In genomic region chr2:204654679-204655078, GRCh38 we compare ENCODE assay signal across 22 cellular contexts.
A peak's percentile ranks its signal among the peaks of the same experiment; 100 is the strongest.
DNase-seq lines count a peak whose midpoint lies in the region; ATAC-seq, FAIRE-seq and TF ChIP-seq lines count a peak whose summit lies in the region.
"Had no signal": no experiment of that assay in that cellular context is flagged by ENCODE, and none has a peak within 500 bp of the region (broad histone marks: within the 10 kb centered on the region; RNA-seq: fewer than 3 reads in every experiment).

No MANE protein-coding gene starts in this region.

- H4K5ac ChIP-seq in IMR-90 (ENCODE audit: low read depth, low read length) = peak overlapping the region; percentile 89

- H2BK120ac ChIP-seq in IMR-90 (ENCODE audit: low read depth, low read length) = peak overlapping the region; percentile 62

- intact Hi-C loops in IMR-90 (cut with micrococcal nuclease) = no loop called here

- H3K4me3 ChIP-seq in AG04450 (ENCODE audit: low read depth, low read length) = no peak overlapping the region
- H3K4me3 ChIP-seq in IMR-90 (ENCODE audit: insufficient read depth, low read depth, low read length) = no peak overlapping the region; the same call in 1 of the 2 replicates
- H3K4me3 ChIP-seq in epithelial cell of esophagus (ENCODE audit: low read length) = no peak overlapping the region
- H3K4me3 ChIP-seq in keratinocyte (ENCODE audit: control insufficient read depth in 2 of 3, extremely low read depth in 1 of 3, insufficient read depth in 2 of 3, low read depth in 1 of 3, low read length in 3 of 3) = no peak overlapping the region
- H3K4me3 ChIP-seq in endodermal cell (ENCODE audit: low read length) = no peak overlapping the region
- H3K4me3 ChIP-seq: K562, PC-9 had no signal

- peak overlapping the region; percentile 95 for H3K18ac ChIP-seq in IMR-90 (ENCODE audit: low read depth, low read length)

- TF ChIP-seq RAD21 in IMR-90 (IDR thresholded peaks at IDR 0.05; ENCODE audit: low read length) = no peak

- peaks cover 4% of the 10 kb centered on the region for H3K4me1 Mint-ChIP-seq in endodermal cell

- CTCF ChIA-PET in AG04450 (lab: Charles Lee) (interaction anchor here (1.5 kb wide), 1 partner anchor 10 kb away, joined by 3 read pairs; no protein-coding TSS in a partner anchor), IMR-90 (lab: Yijun Ruan, JAX) (interaction anchor here (1.3 kb wide), 1 partner anchor 10 kb away, joined by 4 read pairs; no protein-coding TSS in a partner anchor)

- peak overlapping the region; percentile 74 for H3K23ac ChIP-seq in IMR-90 (ENCODE audit: low read depth, low read length)

- peak overlapping the region; percentile 64; the same call in 1 of the 2 replicates for H3K56ac ChIP-seq in IMR-90 (ENCODE audit: extremely low read depth, insufficient read depth, low read length)

- no peaks in the 10 kb centered on the region for H4K20me1 ChIP-seq in IMR-90 (ENCODE audit: insufficient read depth, low read length)
- no peaks in the 10 kb centered on the region for H4K20me1 ChIP-seq in keratinocyte (ENCODE audit: control insufficient read depth, extremely low read depth, insufficient read depth, low read length)

- no peaks in the 10 kb centered on the region for H3K27me3 Mint-ChIP-seq in endodermal cell (ENCODE audit: insufficient read depth)

- no peak for FAIRE-seq in keratinocyte (lab: Jason Lieb, UNC)
- FAIRE-seq: A204.1, D721Med, K562 had no signal

- no peak overlapping the region for H3K4me3 Mint-ChIP-seq in endodermal cell

- DNase-seq in AG04450 (ENCODE audit: low read depth, low spot score) (no peak), IMR-90 (peak; percentile 40), epithelial cell of esophagus (ENCODE audit: low read depth) (peak; percentile 26), keratinocyte (ENCODE audit: low read depth, low spot score) (no peak), DMS79 treated with DMSO at 0.1 percent for 48 hours (lab: John Stamatoyannopoulos, UW) (no peak), endodermal cell (no peak), NCI-H345 treated with DMSO at 0.1 percent for 48 hours (lab: John Stamatoyannopoulos, UW; ENCODE audit: unreplicated experiment) (no peak)
- DNase-seq: BE2C, DMS53, MM.1S, NCI-H1048, NCI-H1436, NCI-H1930, NCI-H510A treated with DMSO at 0.1 percent for 48 hours, NCI-H748 treated with DMSO at 0.1 percent for 48 hours, PC-9, RPMI8226, SIG-M5, SK-N-SH had no signal

- POLR2A ChIA-PET in AG04450 (lab: Yijun Ruan, JAX) = interaction anchor here (0.5 to 0.9 kb wide), 2 partner anchors 110 to 316 kb away, joined by 3 to 6 read pairs; partner anchors contain the start of gene PARD3B
- POLR2A ChIA-PET in IMR-90 (lab: Charles Lee; ENCODE audit: unreplicated experiment) = no interaction called here

- peak overlapping the region in 1 of 2 experiments; percentile 31; a peak in 2 of 4 replicates for H4K8ac ChIP-seq in IMR-90 (ENCODE audit: low read depth in 2 of 2, low read length in 2 of 2)

- peak overlapping the region; percentile 96 for H3K4me2 ChIP-seq in IMR-90 (ENCODE audit: low read depth, low read length)
- H3K4me2 ChIP-seq in keratinocyte (ENCODE audit: control insufficient read depth, extremely low read depth, insufficient read depth, low read depth, low read length) = peak overlapping the region; percentile 45
- H3K4me2 ChIP-seq: PC-9, SK-N-SH had no signal

- H2AK5ac ChIP-seq in IMR-90 (ENCODE audit: low read depth, low read length) = no peak overlapping the region; the same call in 1 of the 2 replicates

- peak; percentile 69 for ATAC-seq in IMR-90 (ENCODE audit: low read depth)
- ATAC-seq: K562 had no signal

- peaks cover 2% of the 10 kb centered on the region for H3K36me3 Mint-ChIP-seq in endodermal cell (ENCODE audit: low read depth)

- H3K36me3 ChIP-seq in IMR-90 (ENCODE audit: control insufficient read depth, insufficient read depth, low read length) = no peaks in the 10 kb centered on the region
- no peaks in the 10 kb centered on the region for H3K36me3 ChIP-seq in keratinocyte (ENCODE audit: control insufficient read depth in 2 of 2, extremely low read depth in 1 of 2, insufficient read depth in 2 of 2, low read length in 2 of 2)
- H3K36me3 ChIP-seq in endodermal cell (ENCODE audit: control insufficient read depth, insufficient read depth, low read length) = no peaks in the 10 kb centered on the region
- H3K36me3 ChIP-seq: BE2C had no signal

- peaks cover 9% of the 10 kb centered on the region for H3K9me3 ChIP-seq in AG04450 (ENCODE audit: control insufficient read depth, insufficient read depth, low read length)
- H3K9me3 ChIP-seq in IMR-90 (ENCODE audit: control insufficient read depth, insufficient read depth, low read length) = peaks cover 9% of the 10 kb centered on the region; the same call in 1 of the 2 replicates
- H3K9me3 ChIP-seq in keratinocyte (ENCODE audit: control insufficient read depth, low read depth, low read length) = no peaks in the 10 kb centered on the region
- peaks cover 4% of the 10 kb centered on the region for H3K9me3 ChIP-seq in endodermal cell (ENCODE audit: control insufficient read depth, low read length)
- H3K9me3 ChIP-seq: BE2C, SK-N-SH had no signal

- no peak overlapping the region for H2AFZ ChIP-seq in IMR-90 (replicated peaks; ENCODE audit: low read length, poor library complexity)
- no peak overlapping the region for H2AFZ ChIP-seq in keratinocyte (ENCODE audit: control insufficient read depth, low read length)
- H2AFZ ChIP-seq: PC-9 had no signal

- in situ Hi-C loops in IMR-90 (cut with MboI; ENCODE audit: low sequenced_read_pairs) = no loop called here

- peak overlapping the region; percentile 83 for H2BK5ac ChIP-seq in IMR-90 (ENCODE audit: low read depth, low read length, poor library complexity, severe bottlenecking)

- BruUV-seq in IMR-90 (replicated peaks; lab: Mats Ljungman, UMichigan) = no TSS peak

- H3K4ac ChIP-seq in IMR-90 (ENCODE audit: low read depth, low read length) = peak overlapping the region; percentile 70

- no peaks in the 10 kb centered on the region for H3K79me2 ChIP-seq in keratinocyte (ENCODE audit: control insufficient read depth, insufficient read depth, low read length)

- dilution Hi-C loops in IMR-90 (cut with HindIII; ENCODE audit: low sequenced_read_pairs, unreplicated experiment) (no loop called here), keratinocyte (cut with MboI; ENCODE audit: extremely low pct_ligation_motif_present, low sequenced_read_pairs) (no loop called here)

- no CpG with 5 or more reads among the region's 1 CpG for WGBS in IMR-90 (ENCODE audit: extremely low coverage in 2 of 2, insufficient read length in 1 of 2), 2 experiments
- WGBS in endodermal cell (ENCODE audit: insufficient coverage in 1 of 2, insufficient read length in 1 of 2), 2 experiments = 100% methylated on average over 1 of the region's 1 CpG; no CpG with 5 or more reads in 1 of the 2 experiments

- peaks cover 5 to 41% of the 10 kb centered on the region in 2 experiments for H3K79me1 ChIP-seq in IMR-90 (ENCODE audit: low read depth in 1 of 2, low read length in 2 of 2)

- no peak for TF ChIP-seq CTCF in AG04450 (IDR thresholded peaks at IDR 0.05; ENCODE audit: low read depth, low read length)
- TF ChIP-seq CTCF in IMR-90 (conservative IDR thresholded peaks at IDR 0.05; ENCODE audit: low read depth, low read length) = no peak
- no peak for TF ChIP-seq CTCF in epithelial cell of esophagus (IDR thresholded peaks at IDR 0.05; ENCODE audit: insufficient read depth, low read depth, low read length, missing control alignments)
- TF ChIP-seq CTCF in keratinocyte (optimal IDR thresholded peaks at IDR 0.05 in 1 of 3, IDR thresholded peaks at IDR 0.05 in 1 of 3, conservative IDR thresholded peaks at IDR 0.05 in 1 of 3; ENCODE audit: extremely low read depth in 1 of 3, insufficient read depth in 2 of 3, low read length in 3 of 3) = no peak
- no peak for TF ChIP-seq CTCF in endodermal cell (conservative IDR thresholded peaks at IDR 0.05)

- peak overlapping the region; percentile 56 for H2BK20ac ChIP-seq in IMR-90 (ENCODE audit: low read depth, low read length)

- H3K27me3 ChIP-seq in AG04450 (ENCODE audit: control insufficient read depth, insufficient read depth, low read length) (no peaks in the 10 kb centered on the region), IMR-90 (ENCODE audit: control insufficient read depth, insufficient read depth, low read length) (no peaks in the 10 kb centered on the region), keratinocyte (ENCODE audit: control insufficient read depth, extremely low read depth, insufficient read depth, low read length) (no peaks in the 10 kb centered on the region), endodermal cell (ENCODE audit: control insufficient read depth, insufficient read depth, low read length, poor library complexity, severe bottlenecking) (no peaks in the 10 kb centered on the region)
- H3K27me3 ChIP-seq: BE2C had no signal

- peak overlapping the region; percentile 60; the same call in 1 of the 2 replicates for H3K9ac ChIP-seq in IMR-90 (ENCODE audit: low read depth, low read length)
- H3K9ac ChIP-seq in keratinocyte (ENCODE audit: control insufficient read depth, extremely low read depth, insufficient read depth, low read length) = no peak overlapping the region
- H3K9ac ChIP-seq in endodermal cell (ENCODE audit: extremely low read depth, low read length, poor library complexity, severe bottlenecking) = no peak overlapping the region
- H3K9ac ChIP-seq: SK-N-SH had no signal

- H3K27ac ChIP-seq in AG04450 (ENCODE audit: low read depth, low read length) (peak overlapping the region; percentile 62), IMR-90 (ENCODE audit: insufficient read depth, low read length) (peak overlapping the region; percentile 76; the same call in 1 of the 2 replicates), keratinocyte (ENCODE audit: control insufficient read depth, insufficient read depth, low read length) (no peak overlapping the region), endodermal cell (ENCODE audit: low read depth, low read length) (no peak overlapping the region)
- H3K27ac ChIP-seq: PC-9 had no signal

- H3K14ac ChIP-seq in IMR-90 (replicated peaks; ENCODE audit: low read depth, low read length) = peak overlapping the region; percentile 80

- H3K9me1 ChIP-seq in IMR-90 (ENCODE audit: insufficient read depth, low read length) (peaks cover 6% of the 10 kb centered on the region; the same call in 1 of the 2 replicates), keratinocyte (ENCODE audit: control insufficient read depth, extremely low read depth, insufficient read depth, low read length) (no peaks in the 10 kb centered on the region)

- no peak for TF ChIP-seq POLR2A in IMR-90 (IDR thresholded peaks at IDR 0.05; ENCODE audit: low read depth, low read length)

- H3K4me1 ChIP-seq in IMR-90 (ENCODE audit: control insufficient read depth, insufficient read depth, low read length) = peaks cover 14% of the 10 kb centered on the region
- H3K4me1 ChIP-seq in keratinocyte (ENCODE audit: control insufficient read depth, extremely low read depth, insufficient read depth, low read length) = peaks cover 11% of the 10 kb centered on the region
- no peaks in the 10 kb centered on the region for H3K4me1 ChIP-seq in endodermal cell (ENCODE audit: control insufficient read depth, insufficient read depth, low read length)
- H3K4me1 ChIP-seq: BE2C had no signal

- H2AK9ac ChIP-seq in IMR-90 (replicated peaks; ENCODE audit: low read depth, low read length, poor library complexity) = no peak overlapping the region

- H3K27ac Mint-ChIP-seq in endodermal cell = no peak overlapping the region

- no peak overlapping the region for H4K91ac ChIP-seq in IMR-90 (ENCODE audit: insufficient read depth, low read depth, low read length)

- H2BK15ac ChIP-seq in IMR-90 (ENCODE audit: low read depth, low read length) = no peak overlapping the region

- peaks cover 14% of the 10 kb centered on the region for H3K9me3 Mint-ChIP-seq in endodermal cell

Comparison
In these comparisons a context has a peak if more than half of its experiments do, and no peak if none do; other contexts are left out.
1. DNase-seq: peak in IMR-90 (single experiment) and epithelial cell of esophagus (single experiment); none in AG04450 (single experiment), keratinocyte (single experiment), DMS79 treated with DMSO at 0.1 percent for 48 hours (single experiment), endodermal cell (single experiment) and NCI-H345 treated with DMSO at 0.1 percent for 48 hours (single experiment).
2. H3K27ac ChIP-seq: peak in AG04450 (single experiment) and IMR-90 (single experiment); none in keratinocyte (single experiment) and endodermal cell (single experiment).